ENCODE assay signal across 15 cellular contexts in the genomic region with DNA sequence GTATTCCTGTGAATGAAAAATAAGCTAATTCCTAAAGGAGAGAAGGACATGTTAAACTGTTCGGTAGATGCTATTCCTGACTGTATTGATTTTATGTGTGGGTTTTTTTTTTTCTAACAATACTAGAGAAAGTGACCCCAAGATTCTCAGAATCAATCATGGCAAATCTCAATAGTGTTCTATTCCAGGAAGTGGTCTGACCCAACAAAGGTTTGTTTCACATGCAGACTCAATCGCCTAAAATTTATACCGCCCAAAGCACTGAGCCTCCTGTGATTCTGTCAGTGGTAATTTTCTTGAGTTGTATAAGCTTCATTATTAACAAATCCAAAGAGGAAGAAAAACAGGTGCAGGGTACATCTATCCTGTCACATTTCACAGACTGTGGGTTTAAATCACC.
A peak's percentile ranks its signal among the peaks of the same experiment; 100 is the strongest.
DNase-seq lines count a peak whose midpoint lies in the region; ATAC-seq and TF ChIP-seq lines count a peak whose summit lies in the region.
"Had no signal": no experiment of that assay in that cellular context is flagged by ENCODE, and none has a peak within 500 bp of the region (broad histone marks: within the 10 kb centered on the region; RNA-seq: fewer than 3 reads in every experiment).

No MANE protein-coding gene starts in this region.

- intact Hi-C loops in PC-3 (cut with micrococcal nuclease): no loop called here

- peaks cover 5 to 16% of the 10 kb centered on the region in 2 donors for H3K9me3 Mint-ChIP-seq in stimulated activated naive CD8-positive, alpha-beta T cell treated with anti-CD3 and anti-CD28 coated beads, Interleukin-15, amount 100 ng/mL, for 72 hours

- H3K27me3 Mint-ChIP-seq in stimulated activated naive CD8-positive, alpha-beta T cell treated with anti-CD3 and anti-CD28 coated beads, Interleukin-15, amount 100 ng/mL, for 72 hours: peaks cover 15% of the 10 kb centered on the region

- peak overlapping the region; percentile 86 for H3K27ac ChIP-seq in PC-3 (ENCODE audit: low read length)
- H3K27ac ChIP-seq: BLaER1 treated with 17β-estradiol and CSF1 and Interleukin-3, amounts not matched to agents 10 nM and 100 nM had no signal

- H3K4me1 ChIP-seq in PC-3 (ENCODE audit: insufficient read depth, low read length): peaks cover 23% of the 10 kb centered on the region

- no peaks in the 10 kb centered on the region for H3K36me3 ChIP-seq in PC-3 (ENCODE audit: low read depth, low read length)
- H3K36me3 ChIP-seq: BLaER1 treated with 17β-estradiol and CSF1 and Interleukin-3, amounts not matched to agents 10 nM and 100 nM had no signal

- H3K9me2 ChIP-seq in PC-3 (replicated peaks; ENCODE audit: low read length): no peaks in the 10 kb centered on the region

- POLR2A ChIA-PET in PC-3 (lab: Charles Lee; ENCODE audit: unreplicated experiment): no interaction called here

- no peak overlapping the region for H3K27ac Mint-ChIP-seq in stimulated activated naive CD8-positive, alpha-beta T cell treated with anti-CD3 and anti-CD28 coated beads, Interleukin-15, amount 100 ng/mL, for 72 hours
- H3K27ac Mint-ChIP-seq: CD4-positive, CD25-positive, alpha-beta regulatory T cell; HFFc6 had no signal

- H3K4me1 Mint-ChIP-seq in stimulated activated naive CD8-positive, alpha-beta T cell treated with anti-CD3 and anti-CD28 coated beads, Interleukin-15, amount 100 ng/mL, for 72 hours: no peaks in the 10 kb centered on the region
- H3K4me1 Mint-ChIP-seq: CD4-positive, CD25-positive, alpha-beta regulatory T cell had no signal

- no peaks in the 10 kb centered on the region for H3K9me3 ChIP-seq in PC-3 (ENCODE audit: low read length)
- H3K9me3 ChIP-seq: BLaER1 treated with 17β-estradiol and CSF1 and Interleukin-3, amounts not matched to agents 10 nM and 100 nM had no signal

- no peaks in the 10 kb centered on the region for H3F3A ChIP-seq in PC-3 (ENCODE audit: low read length, unreplicated experiment)

- BruUV-seq in PC-3 (replicated peaks; lab: Mats Ljungman, UMichigan): no TSS peak

- no peak for TF ChIP-seq CTCF in PC-3 (conservative IDR thresholded peaks at IDR 0.05; ENCODE audit: low read depth, low read length)

- H3K4me3 ChIP-seq in PC-3 (ENCODE audit: low read length): no peak overlapping the region
- H3K4me3 ChIP-seq: BLaER1 treated with 17β-estradiol and CSF1 and Interleukin-3, amounts not matched to agents 10 nM and 100 nM had no signal

- no peaks in the 10 kb centered on the region for H4K20me1 ChIP-seq in PC-3 (ENCODE audit: low read length)
- H4K20me1 ChIP-seq: BLaER1 treated with 17β-estradiol and CSF1 and Interleukin-3, amounts not matched to agents 10 nM and 100 nM had no signal

- peak; percentile 43 for ATAC-seq in stimulated activated naive CD8-positive, alpha-beta T cell treated with anti-CD3 and anti-CD28 coated beads, Interleukin-15, amount 100 ng/mL, for 72 hours
- no peak for ATAC-seq in stimulated activated naive CD8-positive, alpha-beta T cell treated with anti-CD3 and anti-CD28 coated beads, Interleukin-15, Interleukin-2, amounts not matched to agents 100 U/mL and 50 U/mL, for 24 hours
- ATAC-seq in HG02870 (IDR thresholded peaks at IDR 0.05; ENCODE audit: unreplicated experiment) (peak; percentile 87), PC-3 (no peak), GM19397 (IDR thresholded peaks at IDR 0.05; ENCODE audit: unreplicated experiment) (no peak)

- no peak overlapping the region for H2AFZ ChIP-seq in PC-3 (ENCODE audit: low read length)

- no peak for DNase-seq in stimulated activated naive CD8-positive, alpha-beta T cell treated with anti-CD3 and anti-CD28 coated beads, Interleukin-15, amount 100 ng/mL, for 72 hours
- DNase-seq in stimulated activated naive CD8-positive, alpha-beta T cell treated with anti-CD3 and anti-CD28 coated beads, Interleukin-15, Interleukin-2, amounts not matched to agents 100 U/mL and 50 U/mL, for 24 hours: no peak
- DNase-seq in PC-3: no peak
- no peak for DNase-seq in epidermal melanocyte (ENCODE audit: insufficient read length, low spot score)
- DNase-seq in AG20443 (ENCODE audit: low spot score): no peak
- DNase-seq: 8988T; CD4-positive, CD25-positive, alpha-beta regulatory T cell; DMS 273 treated with DMSO at 0.1 percent for 48 hours; HCEC 1CT; HFFc6; IMR-90; KBM-7 had no signal

- H3K4me3 Mint-ChIP-seq in stimulated activated naive CD8-positive, alpha-beta T cell treated with anti-CD3 and anti-CD28 coated beads, Interleukin-15, amount 100 ng/mL, for 72 hours: no peak overlapping the region
- H3K4me3 Mint-ChIP-seq: CD4-positive, CD25-positive, alpha-beta regulatory T cell; HFFc6 had no signal

- H3K4me2 ChIP-seq in PC-3 (ENCODE audit: low read length): peak overlapping the region; percentile 52; the same call in 1 of the 2 replicates
- H3K4me2 ChIP-seq: BLaER1 treated with 17β-estradiol and CSF1 and Interleukin-3, amounts not matched to agents 10 nM and 100 nM had no signal

- no peaks in the 10 kb centered on the region for H3K79me2 ChIP-seq in PC-3 (ENCODE audit: low read length)

- H3K9ac ChIP-seq in PC-3 (ENCODE audit: low read length): peak overlapping the region; percentile 47
- H3K9ac ChIP-seq: BLaER1 treated with 17β-estradiol and CSF1 and Interleukin-3, amounts not matched to agents 10 nM and 100 nM had no signal

- H3K27me3 ChIP-seq in PC-3 (ENCODE audit: low read length): no peaks in the 10 kb centered on the region
- H3K27me3 ChIP-seq: BLaER1 treated with 17β-estradiol and CSF1 and Interleukin-3, amounts not matched to agents 10 nM and 100 nM had no signal

- CTCF ChIA-PET in PC-3 (lab: Charles Lee): no interaction called here

Comparison
In these comparisons a context has a peak if more than half of its experiments do, and no peak if none do; other contexts are left out.
1. ATAC-seq: peak in stimulated activated naive CD8-positive, alpha-beta T cell treated with anti-CD3 and anti-CD28 coated beads, Interleukin-15, amount 100 ng/mL, for 72 hours (single experiment) and HG02870 (single experiment); none in stimulated activated naive CD8-positive, alpha-beta T cell treated with anti-CD3 and anti-CD28 coated beads, Interleukin-15, Interleukin-2, amounts not matched to agents 100 U/mL and 50 U/mL, for 24 hours (single experiment), PC-3 (single experiment) and GM19397 (single experiment).